ENCODE assay signal across 39 cellular contexts in genomic region chrX:155441097-155441496, GRCh38. TPM values are rescaled to one million over a fixed set of nuclear protein-coding genes. Genes with fewer than 3 reads are reported as not detected.
"Had no signal": no experiment of that assay in that cellular context is flagged by ENCODE, and none has a peak within 500 bp of the region (broad histone marks: within the 10 kb centered on the region; RNA-seq: fewer than 3 reads in every experiment).

No MANE protein-coding gene starts in this region.

- H3K4me3 ChIP-seq: MG63 had no signal

- DNase-seq: Karpas-422, Kasumi-1, MG63, MM.1S, MV-4-11, NCI-H1048, NCI-H1092, NCI-H1092 treated with DMSO at 0.1 percent for 48 hours, NCI-H1105, NCI-H1105 treated with DMSO at 0.1 percent for 48 hours, NCI-H1417, NCI-H1417 treated with DMSO at 0.1 percent for 48 hours, NCI-H1436, NCI-H1436 treated with DMSO at 0.1 percent for 48 hours, NCI-H146, NCI-H1694, NCI-H1694 treated with DMSO at 0.1 percent for 48 hours, NCI-H187, NCI-H187 treated with DMSO at 0.1 percent for 48 hours, NCI-H1930, NCI-H2029, NCI-H2029 treated with DMSO at 0.1 percent for 48 hours, NCI-H2081, NCI-H2081 treated with DMSO at 0.1 percent for 48 hours, NCI-H2107, NCI-H2171, NCI-H2171 treated with DMSO at 0.1 percent for 48 hours, NCI-H2227 treated with DMSO at 0.1 percent for 48 hours, NCI-H226, NCI-H345, NCI-H446, NCI-H446 treated with DMSO at 0.1 percent for 48 hours, NCI-H510A, NCI-H510A treated with DMSO at 0.1 percent for 48 hours, NCI-H524 had no signal

- H3K9me3 ChIP-seq: MG63 had no signal

- H3K36me3 ChIP-seq: MG63 had no signal

- H3K27me3 ChIP-seq: MG63 had no signal

RNA-seq across cellular contexts. Expression of gene F8A2, which starts 59.2 kb away (rescaled TPM):
- total RNA-seq: LHCN-M2, M059J, MCF 10A, NCI-H460 had no signal
